19 cellular contexts compared by ENCODE assay signal in the genomic region with DNA sequence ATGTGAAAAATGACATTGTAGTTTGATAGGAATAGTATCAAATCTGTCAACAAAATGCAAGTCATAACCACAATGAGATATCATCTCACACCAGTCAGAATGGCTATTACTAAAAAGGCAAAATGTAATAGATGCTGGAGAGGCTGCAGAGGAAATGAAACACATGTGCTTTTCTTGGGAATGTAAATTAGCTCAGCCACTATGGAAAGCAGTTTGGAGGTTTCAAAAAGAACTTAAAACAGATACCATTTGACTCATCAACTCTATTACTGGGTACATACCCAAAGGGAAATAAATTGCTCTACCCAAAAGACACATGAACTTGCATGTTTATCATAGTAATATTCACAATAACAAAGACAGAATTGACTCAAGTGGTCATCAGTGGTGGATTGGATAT.
"Had no signal": no experiment of that assay in that cellular context is flagged by ENCODE, and none has a peak within 500 bp of the region (broad histone marks: within the 10 kb centered on the region; RNA-seq: fewer than 3 reads in every experiment).

No MANE protein-coding gene starts in this region.

- H3K9me3 ChIP-seq: esophagus squamous epithelium, gastroesophageal sphincter, neutrophil, sigmoid colon, stomach, thoracic aorta had no signal

- H3K27me3 ChIP-seq: esophagus squamous epithelium, gastroesophageal sphincter, neutrophil, sigmoid colon, stomach, transverse colon had no signal

- H3K4me3 ChIP-seq: esophagus squamous epithelium, gastroesophageal sphincter, sigmoid colon, skin epidermis, stomach, thoracic aorta, transverse colon had no signal

- H3K4me1 ChIP-seq: esophagus squamous epithelium, gastroesophageal sphincter, sigmoid colon, stomach, transverse colon had no signal

- H3K27ac ChIP-seq: esophagus squamous epithelium, gastroesophageal sphincter, neutrophil, sigmoid colon, skin epidermis, stomach, thoracic aorta, transverse colon had no signal

- ATAC-seq: gastroesophageal sphincter; left lobe of liver; naive thymus-derived CD8-positive, alpha-beta T cell had no signal

- H3K36me3 ChIP-seq: esophagus squamous epithelium, gastroesophageal sphincter, neutrophil, sigmoid colon, stomach, thoracic aorta, transverse colon had no signal

- DNase-seq: dermis blood vessel endothelial cell; esophagus squamous epithelium; foreskin fibroblast; glutamatergic neuron; islet precursor cell; mammary epithelial cell; naive thymus-derived CD8-positive, alpha-beta T cell; sigmoid colon; stimulated activated CD4-positive, alpha-beta T cell treated with anti-CD3 and anti-CD28 coated beads, Interleukin-2, amount 100 ng/mL, for 24 hours; stimulated activated CD4-positive, alpha-beta T cell treated with anti-CD3 and anti-CD28 coated beads, Interleukin-4, amount 100 ng/mL, for 4 hours; stimulated activated naive CD4-positive, alpha-beta T cell; stomach; substantia nigra; transverse colon had no signal
